Comparison of ENCODE assay signal across 1 cellular context in genomic region chr16:21033707-21034106, GRCh38.
TF ChIP-seq lines count a peak whose summit lies in the region.

No MANE protein-coding gene starts in this region.

TF ChIP-seq in SK-N-SH, 30 proteins besides CTCF, POLR2A, EP300 and RAD21 (continued from another document):
- TF ChIP-seq REST (IDR thresholded peaks at IDR 0.05; ENCODE audit: low read depth, low read length) (no peak), ZBTB33 (IDR thresholded peaks at IDR 0.05; ENCODE audit: borderline replicate concordance, low read depth) (no peak), USF1 (IDR thresholded peaks at IDR 0.05; ENCODE audit: borderline replicate concordance, low read depth) (no peak), SMC3 (IDR thresholded peaks at IDR 0.05; ENCODE audit: low read depth, low read length) (no peak), RFX5 (IDR thresholded peaks at IDR 0.05; ENCODE audit: low read length) (no peak), USF2 (IDR thresholded peaks at IDR 0.05; ENCODE audit: borderline replicate concordance, low read depth, low read length) (no peak), MEF2A (IDR thresholded peaks at IDR 0.05; ENCODE audit: borderline replicate concordance, low read depth) (no peak)
